In genomic region chr7:18566829-18567228, GRCh38 we compare ENCODE assay signal across 10 cellular contexts.
DNase-seq lines count a peak whose midpoint lies in the region; ATAC-seq, FAIRE-seq and TF ChIP-seq lines count a peak whose summit lies in the region.
"Had no signal": no experiment of that assay in that cellular context is flagged by ENCODE, and none has a peak within 500 bp of the region (broad histone marks: within the 10 kb centered on the region; RNA-seq: fewer than 3 reads in every experiment).

No MANE protein-coding gene starts in this region.

- H3K4me3 ChIP-seq in keratinocyte (ENCODE audit: control insufficient read depth in 2 of 3, extremely low read depth in 1 of 3, insufficient read depth in 2 of 3, low read depth in 1 of 3, low read length in 3 of 3), result no peak overlapping the region

- DNase-seq in keratinocyte (ENCODE audit: low read depth, low spot score), result no peak
- no peak for DNase-seq in ureter (ENCODE audit: low spot score)
- DNase-seq in amygdala (lab: John Stamatoyannopoulos, UW), result no peak
- DNase-seq in ecto neural progenitor cell (ENCODE audit: low spot score), result no peak
- no peak for DNase-seq in activated CD8-positive, alpha-beta memory T cell treated with anti-CD3 and anti-CD28 coated beads, Interleukin-2, amount 50 U/mL, for 48 hours
- DNase-seq: NCI-H187 had no signal

- no peaks in the 10 kb centered on the region for H3K27me3 ChIP-seq in keratinocyte (ENCODE audit: control insufficient read depth, extremely low read depth, insufficient read depth, low read length)

- ATAC-seq in GM18870 (IDR thresholded peaks at IDR 0.05; ENCODE audit: unreplicated experiment) (peak; percentile 97), GM21825 (IDR thresholded peaks at IDR 0.05; ENCODE audit: unreplicated experiment) (peak; percentile 99), HG03521 (IDR thresholded peaks at IDR 0.05; ENCODE audit: unreplicated experiment) (peak; percentile 88)

- peak; percentile 71 for FAIRE-seq in keratinocyte (lab: Jason Lieb, UNC)
- FAIRE-seq: endometrium had no signal

- peaks cover 4% of the 10 kb centered on the region for H3K79me2 ChIP-seq in keratinocyte (ENCODE audit: control insufficient read depth, insufficient read depth, low read length)

- no peak overlapping the region for H3K4me2 ChIP-seq in keratinocyte (ENCODE audit: control insufficient read depth, extremely low read depth, insufficient read depth, low read depth, low read length)

- dilution Hi-C loops in keratinocyte (cut with MboI; ENCODE audit: extremely low pct_ligation_motif_present, low sequenced_read_pairs), result no loop called here

- no peak overlapping the region for H3K27ac ChIP-seq in keratinocyte (ENCODE audit: control insufficient read depth, insufficient read depth, low read length)

- no peaks in the 10 kb centered on the region for H4K20me1 ChIP-seq in keratinocyte (ENCODE audit: control insufficient read depth, extremely low read depth, insufficient read depth, low read length)

- H3K9ac ChIP-seq in keratinocyte (ENCODE audit: control insufficient read depth, extremely low read depth, insufficient read depth, low read length), result no peak overlapping the region

- H3K9me3 ChIP-seq in keratinocyte (ENCODE audit: control insufficient read depth, low read depth, low read length), result no peaks in the 10 kb centered on the region

- no peak overlapping the region for H2AFZ ChIP-seq in keratinocyte (ENCODE audit: control insufficient read depth, low read length)

- TF ChIP-seq CTCF in keratinocyte (optimal IDR thresholded peaks at IDR 0.05 in 1 of 3, IDR thresholded peaks at IDR 0.05 in 1 of 3, conservative IDR thresholded peaks at IDR 0.05 in 1 of 3; ENCODE audit: extremely low read depth in 1 of 3, insufficient read depth in 2 of 3, low read length in 3 of 3), result no peak

- H3K9me1 ChIP-seq in keratinocyte (ENCODE audit: control insufficient read depth, extremely low read depth, insufficient read depth, low read length), result no peaks in the 10 kb centered on the region

- H3K36me3 ChIP-seq in keratinocyte (ENCODE audit: control insufficient read depth in 2 of 2, extremely low read depth in 1 of 2, insufficient read depth in 2 of 2, low read length in 2 of 2), result no peaks in the 10 kb centered on the region

- peaks cover 7% of the 10 kb centered on the region for H3K4me1 ChIP-seq in keratinocyte (ENCODE audit: control insufficient read depth, extremely low read depth, insufficient read depth, low read length)
